In genomic region chr21:45540601-45540970, GRCh38 we compare ENCODE assay signal across 9 cellular contexts. TPM values are rescaled to one million over a fixed set of nuclear protein-coding genes. Genes with fewer than 3 reads are reported as not detected.
A peak's percentile ranks its signal among the peaks of the same experiment; 100 is the strongest.
DNase-seq lines count a peak whose midpoint lies in the region; ATAC-seq and TF ChIP-seq lines count a peak whose summit lies in the region.
"Had no signal": no experiment of that assay in that cellular context is flagged by ENCODE, and none has a peak within 500 bp of the region (broad histone marks: within the 10 kb centered on the region; RNA-seq: fewer than 3 reads in every experiment).

No MANE protein-coding gene starts in this region.

- intact Hi-C loops in right cardiac atrium (cut with DNase I): no loop called here

- H3K27me3 ChIP-seq in right cardiac atrium (ENCODE audit: control insufficient read depth, insufficient read depth) (no peaks in the 10 kb centered on the region), brain microvascular endothelial cell (replicated peaks) (no peaks in the 10 kb centered on the region)

- H3K36me3 ChIP-seq in brain microvascular endothelial cell (replicated peaks): no peaks in the 10 kb centered on the region

- POLR2A ChIA-PET in WTC11 (lab: Charles Lee): no interaction called here

- H3K4me1 Mint-ChIP-seq in activated naive CD4-positive, alpha-beta T cell treated with anti-CD3 and anti-CD28 coated beads, Interleukin-2, amount 10 ng/mL, durations not matched to agents 7 days and 5 days: peaks cover 24% of the 10 kb centered on the region
- peaks cover 7% of the 10 kb centered on the region; the same call in 1 of the 2 replicates for H3K4me1 Mint-ChIP-seq in WTC11
- peaks cover 4% of the 10 kb centered on the region for H3K4me1 Mint-ChIP-seq in type B pancreatic cell (ENCODE audit: unreplicated experiment)

- no peak for TF ChIP-seq CTCF in WTC11 (IDR thresholded peaks at IDR 0.05)
- no peak for TF ChIP-seq CTCF in type B pancreatic cell (conservative IDR thresholded peaks at IDR 0.05)
- TF ChIP-seq CTCF in brain microvascular endothelial cell (IDR thresholded peaks at IDR 0.05; ENCODE audit: low read depth, low read length, missing control alignments): no peak

- H3K27ac ChIP-seq in right cardiac atrium (ENCODE audit: low read length) (no peak overlapping the region), brain microvascular endothelial cell (no peak overlapping the region)

- no peak for ATAC-seq in WTC11
- no peak for ATAC-seq in right cardiac atrium
- no peak for ATAC-seq in GM21381 (IDR thresholded peaks at IDR 0.05; ENCODE audit: unreplicated experiment)

- peaks cover 9% of the 10 kb centered on the region for H3K36me3 Mint-ChIP-seq in activated naive CD4-positive, alpha-beta T cell treated with anti-CD3 and anti-CD28 coated beads, Interleukin-2, amount 10 ng/mL, durations not matched to agents 7 days and 5 days
- H3K36me3 Mint-ChIP-seq in WTC11 (0 out of 2 replicates have a peak, but pooled peaks cover 3% of the 10 kb centered on the region), type B pancreatic cell (no peaks in the 10 kb centered on the region)

- in situ Hi-C loops in brain microvascular endothelial cell (cut with HindIII; ENCODE audit: low pct_ligation_motif_present, low sequenced_read_pairs): no loop called here

- WGBS in right cardiac atrium: 88% methylated on average over 10 of the region's 10 CpGs

- H3K27me3 Mint-ChIP-seq in activated naive CD4-positive, alpha-beta T cell treated with anti-CD3 and anti-CD28 coated beads, Interleukin-2, amount 10 ng/mL, durations not matched to agents 7 days and 5 days: no peaks in the 10 kb centered on the region
- no peaks in the 10 kb centered on the region; the same call in 1 of the 2 replicates for H3K27me3 Mint-ChIP-seq in WTC11 (ENCODE audit: low read depth)
- H3K27me3 Mint-ChIP-seq in type B pancreatic cell: no peaks in the 10 kb centered on the region

- peak overlapping the region; percentile 71 for H3K4me3 Mint-ChIP-seq in activated naive CD4-positive, alpha-beta T cell treated with anti-CD3 and anti-CD28 coated beads, Interleukin-2, amount 10 ng/mL, durations not matched to agents 7 days and 5 days
- H3K4me3 Mint-ChIP-seq in WTC11 (peak overlapping the region; percentile 64), type B pancreatic cell (peak overlapping the region; percentile 86)

- H3K9me3 Mint-ChIP-seq in activated naive CD4-positive, alpha-beta T cell treated with anti-CD3 and anti-CD28 coated beads, Interleukin-2, amount 10 ng/mL, durations not matched to agents 7 days and 5 days: no peaks in the 10 kb centered on the region
- H3K9me3 Mint-ChIP-seq in WTC11: no peaks in the 10 kb centered on the region
- no peaks in the 10 kb centered on the region for H3K9me3 Mint-ChIP-seq in type B pancreatic cell

- H3K27ac Mint-ChIP-seq in activated naive CD4-positive, alpha-beta T cell treated with anti-CD3 and anti-CD28 coated beads, Interleukin-2, amount 10 ng/mL, durations not matched to agents 7 days and 5 days: no peak overlapping the region
- H3K27ac Mint-ChIP-seq in WTC11 (no peak overlapping the region), type B pancreatic cell (peak overlapping the region; percentile 34)

- CTCF ChIA-PET in activated naive CD4-positive, alpha-beta T cell treated with anti-CD3 and anti-CD28 coated beads, Interleukin-2, amount 10 ng/mL, durations not matched to agents 7 days and 5 days (lab: Charles Lee): interaction anchor here (1.3 kb wide), 1 partner anchor 56 kb away, joined by 3 read pairs; no protein-coding TSS in a partner anchor
- CTCF ChIA-PET in WTC11 (lab: Charles Lee): interaction anchor here (1.0 kb wide), 1 partner anchor 15 kb away, joined by 4 read pairs; no protein-coding TSS in a partner anchor

- DNase-seq in activated naive CD4-positive, alpha-beta T cell treated with anti-CD3 and anti-CD28 coated beads, Interleukin-2, amount 10 ng/mL, durations not matched to agents 7 days and 5 days: peak; percentile 20
- no peak for DNase-seq in activated naive CD4-positive, alpha-beta T cell treated with Interleukin-2 at 50 U/mL for 16 hours
- peak; percentile 5 for DNase-seq in WTC11 (ENCODE audit: low spot score)
- peak in 2 of 3 donors; percentile 17 to 28 for DNase-seq in right cardiac atrium
- peak; percentile 55 for DNase-seq in type B pancreatic cell (ENCODE audit: extremely low spot score, unreplicated experiment)
- no peak for DNase-seq in NCI-H446 (lab: John Stamatoyannopoulos, UW)
- DNase-seq in brain microvascular endothelial cell: no peak
- DNase-seq: kidney glomerular epithelial cell had no signal

- H3K4me3 ChIP-seq in right cardiac atrium (ENCODE audit: low read length): no peak overlapping the region
- H3K4me3 ChIP-seq in brain microvascular endothelial cell (ENCODE audit: low read depth, low read length): no peak overlapping the region

- H3K9me3 ChIP-seq in right cardiac atrium (ENCODE audit: control insufficient read depth, low read length): no peaks in the 10 kb centered on the region

- no peaks in the 10 kb centered on the region for H3K4me1 ChIP-seq in right cardiac atrium (ENCODE audit: control insufficient read depth, insufficient read depth, low read length)

TF ChIP-seq in WTC11, 78 proteins besides CTCF, POLR2A, EP300 and RAD21 (continues in another document):
- TF ChIP-seq E2F4 (CRISPR knock-in tag; IDR thresholded peaks at IDR 0.05; ENCODE audit: borderline replicate concordance, low read depth) (no peak), ELF4 (CRISPR knock-in tag; IDR thresholded peaks at IDR 0.05; ENCODE audit: low read depth) (no peak), ZNF263 (CRISPR knock-in tag; IDR thresholded peaks at IDR 0.05; ENCODE audit: low read depth) (no peak), CREB1 (CRISPR knock-in tag; IDR thresholded peaks at IDR 0.05) (no peak), SOX15 (CRISPR knock-in tag; IDR thresholded peaks at IDR 0.05) (no peak), CDX4 (CRISPR knock-in tag; IDR thresholded peaks at IDR 0.05; ENCODE audit: borderline replicate concordance) (no peak), ZNF423 (CRISPR knock-in tag; IDR thresholded peaks at IDR 0.05) (no peak), E2F5 (CRISPR knock-in tag; IDR thresholded peaks at IDR 0.05) (no peak), GTF2I (CRISPR knock-in tag; conservative IDR thresholded peaks at IDR 0.05) (no peak), RELA (CRISPR knock-in tag; IDR thresholded peaks at IDR 0.05; ENCODE audit: borderline replicate concordance) (no peak), ZNF138 (CRISPR knock-in tag; conservative IDR thresholded peaks at IDR 0.05) (no peak), MLX (CRISPR knock-in tag; IDR thresholded peaks at IDR 0.05) (no peak), NFYB (CRISPR knock-in tag; conservative IDR thresholded peaks at IDR 0.05; ENCODE audit: low read depth) (no peak), ZNF219 (CRISPR knock-in tag; IDR thresholded peaks at IDR 0.05; ENCODE audit: borderline replicate concordance) (no peak), KAT7 (CRISPR knock-in tag; IDR thresholded peaks at IDR 0.05; ENCODE audit: borderline replicate concordance) (no peak)

RNA-seq across cellular contexts. Expression of gene SLC19A1, which starts 1.7 kb away (rescaled TPM):
- total RNA-seq in WTC11 (2021) (27.7 to 29.8 TPM (median 28.3 TPM) in 3 replicates), right cardiac atrium (1 to 10 TPM; 2.3 to 5.0 (median 3.8) TPM), type B pancreatic cell (ENCODE audit: low replicate concordance) (10.6 and 28.2 TPM in 2 replicates)
- 3.9 TPM for polyA plus RNA-seq in right cardiac atrium

Comparison
In these comparisons a context has a peak if more than half of its experiments do, and no peak if none do; other contexts are left out.
1. DNase-seq: peak in activated naive CD4-positive, alpha-beta T cell treated with anti-CD3 and anti-CD28 coated beads, Interleukin-2, amount 10 ng/mL, durations not matched to agents 7 days and 5 days (single experiment), WTC11 (single experiment), right cardiac atrium (2 of 3) and type B pancreatic cell (single experiment); none in activated naive CD4-positive, alpha-beta T cell treated with Interleukin-2 at 50 U/mL for 16 hours (single experiment), NCI-H446 (0 of 2) and brain microvascular endothelial cell (single experiment).
2. Peak in every context shown above with its lines, with median percentiles within 50 percentile points of each other: H3K4me3 Mint-ChIP-seq.